Comparison of ENCODE assay signal across 28 cellular contexts in genomic region chr1:179990847-179991246, GRCh38.
"Had no signal": no experiment of that assay in that cellular context is flagged by ENCODE, and none has a peak within 500 bp of the region (broad histone marks: within the 10 kb centered on the region; RNA-seq: fewer than 3 reads in every experiment).

No MANE protein-coding gene starts in this region.

- H3K4me1 Mint-ChIP-seq: activated B cell treated with CpG ODN at 0.5 μM for 24 hours had no signal

- H3K4me3 Mint-ChIP-seq: activated B cell treated with CpG ODN at 0.5 μM for 24 hours; activated CD4-positive, alpha-beta memory T cell treated with anti-CD3 and anti-CD28 coated beads, Interleukin-2, amount 10 ng/mL, durations not matched to agents 7 days and 5 days; activated CD4-positive, alpha-beta T cell treated with anti-CD3 and anti-CD28 coated beads, Interleukin-2, amount 10 ng/mL, durations not matched to agents 7 days and 5 days; activated naive CD4-positive, alpha-beta T cell treated with anti-CD3 and anti-CD28 coated beads, Interleukin-2, amount 50 U/mL, for 24 hours; IgD-negative memory B cell; T-cell had no signal

- DNase-seq: activated B cell treated with CpG ODN at 0.5 μM for 24 hours; activated CD4-positive, alpha-beta memory T cell treated with anti-CD3 and anti-CD28 coated beads, Interleukin-2, amount 10 ng/mL, durations not matched to agents 7 days and 5 days; activated CD4-positive, alpha-beta T cell treated with anti-CD3 and anti-CD28 coated beads for 1 hour; activated CD4-positive, alpha-beta T cell treated with anti-CD3 and anti-CD28 coated beads, Interleukin-2, amount 10 ng/mL, durations not matched to agents 7 days and 5 days; activated CD8-positive, alpha-beta memory T cell treated with anti-CD3 and anti-CD28 coated beads, Interleukin-2, amount 50 U/mL, for 48 hours; activated gamma-delta T cell treated with Interleukin-2 at 50 U/mL for 16 hours; activated T-cell treated with anti-CD3 and anti-CD28 coated beads, Interleukin-2, amount 50 U/mL, for 48 hours; brain microvascular endothelial cell; MV-4-11; NCI-H1092 treated with DMSO at 0.1 percent for 48 hours; NCI-H1417 treated with DMSO at 0.1 percent for 48 hours; NCI-H1694; NCI-H2029; NCI-H2107; NCI-H2171 treated with DMSO at 0.1 percent for 48 hours; NCI-H226; NCI-H69; NK-92 treated with Interleukin-12 subunit alpha and Interleukin-12 subunit beta, amount 100 ng/mL, for 24 hours; OCI-M1; RPMI8226; T-cell; T-helper 2 cell; T1000 had no signal

- H3K27me3 Mint-ChIP-seq: activated B cell treated with CpG ODN at 0.5 μM for 24 hours; activated CD4-positive, alpha-beta memory T cell treated with anti-CD3 and anti-CD28 coated beads, Interleukin-2, amount 10 ng/mL, durations not matched to agents 7 days and 5 days; activated CD4-positive, alpha-beta T cell treated with anti-CD3 and anti-CD28 coated beads, Interleukin-2, amount 10 ng/mL, durations not matched to agents 7 days and 5 days; activated naive CD4-positive, alpha-beta T cell treated with anti-CD3 and anti-CD28 coated beads, Interleukin-2, amount 50 U/mL, for 24 hours; IgD-negative memory B cell; T-cell had no signal

- H3K9me3 Mint-ChIP-seq: activated B cell treated with CpG ODN at 0.5 μM for 24 hours; activated CD4-positive, alpha-beta memory T cell treated with anti-CD3 and anti-CD28 coated beads, Interleukin-2, amount 10 ng/mL, durations not matched to agents 7 days and 5 days; activated CD4-positive, alpha-beta T cell treated with anti-CD3 and anti-CD28 coated beads, Interleukin-2, amount 10 ng/mL, durations not matched to agents 7 days and 5 days; activated naive CD4-positive, alpha-beta T cell treated with anti-CD3 and anti-CD28 coated beads, Interleukin-2, amount 50 U/mL, for 24 hours; activated T-helper 2 cell treated with anti-CD3 and anti-CD28 coated beads, Interferon-gamma antibody, Interleukin-2, Interleukin-4, amounts not matched to agents 10 μg/mL and 5 μg/mL and 100 μg/mL, durations not matched to agents 14 hours and 24 hours and 36 hours; IgD-negative memory B cell; T-cell had no signal

- H3K27ac Mint-ChIP-seq: activated B cell treated with CpG ODN at 0.5 μM for 24 hours; activated CD4-positive, alpha-beta memory T cell treated with anti-CD3 and anti-CD28 coated beads, Interleukin-2, amount 10 ng/mL, durations not matched to agents 7 days and 5 days; activated CD4-positive, alpha-beta T cell treated with anti-CD3 and anti-CD28 coated beads, Interleukin-2, amount 10 ng/mL, durations not matched to agents 7 days and 5 days; activated naive CD4-positive, alpha-beta T cell treated with anti-CD3 and anti-CD28 coated beads, Interleukin-2, amount 50 U/mL, for 24 hours; activated T-helper 2 cell treated with anti-CD3 and anti-CD28 coated beads, Interferon-gamma antibody, Interleukin-2, Interleukin-4, amounts not matched to agents 10 μg/mL and 5 μg/mL and 100 μg/mL, durations not matched to agents 14 hours and 24 hours and 36 hours; T-cell had no signal

- ATAC-seq: Panc1, Right ventricle myocardium inferior, T-cell had no signal
